12 cellular contexts compared by ENCODE assay signal in genomic region chr12:92470608-92471021, GRCh38.
DNase-seq lines count a peak whose midpoint lies in the region; ATAC-seq, FAIRE-seq and TF ChIP-seq lines count a peak whose summit lies in the region.
"Had no signal": no experiment of that assay in that cellular context is flagged by ENCODE, and none has a peak within 500 bp of the region (broad histone marks: within the 10 kb centered on the region; RNA-seq: fewer than 3 reads in every experiment).

No MANE protein-coding gene starts in this region.

- H4K20me1 ChIP-seq in HepG2 (ENCODE audit: insufficient read depth, low read length) = no peaks in the 10 kb centered on the region

- in situ Hi-C loops in HepG2 (cut with HindIII; ENCODE audit: extremely low pct_ligation_motif_present, low pct_unique_long_range_greater_than_20kb) = no loop called here

- H3K9me3 Mint-ChIP-seq in activated naive CD8-positive, alpha-beta T cell (ENCODE audit: low read depth) = no peaks in the 10 kb centered on the region

- H3K79me2 ChIP-seq in HepG2 (ENCODE audit: insufficient read depth, low read length) = no peaks in the 10 kb centered on the region

- H3K9ac ChIP-seq in HepG2 (ENCODE audit: insufficient read depth, low read depth, low read length) = no peak overlapping the region

- H3K4me3 ChIP-seq in A549 (no peak overlapping the region), HepG2 (replicated peaks in 1 of 3; ENCODE audit: insufficient read depth in 1 of 3, low read depth in 2 of 3, low read length in 3 of 3) (no peak overlapping the region)
- H3K4me3 ChIP-seq in effector memory CD4-positive, alpha-beta T cell (ENCODE audit: insufficient read depth, low read depth, low read length, poor library complexity, severe bottlenecking) = no peak overlapping the region

- H3K4me2 ChIP-seq in A549 (0 out of 3 replicates have a peak overlapping the region, but pooled peaks have one; percentile 21), HepG2 (ENCODE audit: low read depth, low read length) (no peak overlapping the region)

- H3K27ac Mint-ChIP-seq in activated naive CD8-positive, alpha-beta T cell = peak overlapping the region; percentile 93

- CTCF ChIA-PET in A549 (lab: Yijun Ruan, JAX) = no interaction called here
- CTCF ChIA-PET in HepG2 (lab: Yijun Ruan, JAX; ENCODE audit: low intra/inter-chr PET ratio, low total read pairs) = no interaction called here

- TF ChIP-seq RAD21 in A549 (conservative IDR thresholded peaks at IDR 0.05 in 1 of 2, IDR thresholded peaks at IDR 0.05 in 1 of 2) (no peak), HepG2 (CRISPR knock-in tag; IDR thresholded peaks at IDR 0.05) (no peak)

- ATAC-seq in A549 = no peak
- peak; percentile 23 for ATAC-seq in GM18861 (IDR thresholded peaks at IDR 0.05; ENCODE audit: unreplicated experiment)
- ATAC-seq in HG02938 (IDR thresholded peaks at IDR 0.05; ENCODE audit: unreplicated experiment) = peak; percentile 30
- no peak for ATAC-seq in HepG2
- ATAC-seq in GM18873 (IDR thresholded peaks at IDR 0.05; ENCODE audit: low FRiP score, unreplicated experiment) = no peak
- no peak for ATAC-seq in GM19455 (IDR thresholded peaks at IDR 0.05; ENCODE audit: unreplicated experiment)
- ATAC-seq: SK-N-SH treated with all-trans-retinoic acid at 6 μM for 48 hours had no signal

- H3K4me1 Mint-ChIP-seq in activated naive CD8-positive, alpha-beta T cell (ENCODE audit: low read depth) = peaks cover 43% of the 10 kb centered on the region

- no peaks in the 10 kb centered on the region for H3K36me3 ChIP-seq in effector memory CD4-positive, alpha-beta T cell (ENCODE audit: control insufficient read depth, insufficient read depth, low read length)
- no peaks in the 10 kb centered on the region for H3K36me3 ChIP-seq in HepG2 (replicated peaks in 1 of 2; ENCODE audit: control insufficient read depth in 1 of 2, insufficient read depth in 2 of 2, low read length in 2 of 2)

- POLR2A ChIA-PET in A549 (lab: Yijun Ruan, JAX) = interaction anchor here (1.2 kb wide), 1 partner anchor 325 kb away, joined by 4 read pairs; the partner anchor contains the start of gene BTG1
- POLR2A ChIA-PET in HepG2 (lab: Yijun Ruan, JAX) = no interaction called here

- no peaks in the 10 kb centered on the region for H3K36me3 Mint-ChIP-seq in activated naive CD8-positive, alpha-beta T cell

- H3K9me3 ChIP-seq in A549 = no peaks in the 10 kb centered on the region
- H3K9me3 ChIP-seq in effector memory CD4-positive, alpha-beta T cell (ENCODE audit: control insufficient read depth, low read length) = no peaks in the 10 kb centered on the region
- no peaks in the 10 kb centered on the region for H3K9me3 ChIP-seq in HepG2 (ENCODE audit: low read length)

- H3K4me3 Mint-ChIP-seq in activated naive CD8-positive, alpha-beta T cell = peak overlapping the region; percentile 71

- no peak for TF ChIP-seq EP300 in A549 (IDR thresholded peaks at IDR 0.05)
- no peak for TF ChIP-seq EP300 in HepG2 (IDR thresholded peaks at IDR 0.05; ENCODE audit: low read depth in 2 of 2, low read length in 2 of 2)
- no peak for TF ChIP-seq EP300 in HepG2 (CRISPR knock-in tag; IDR thresholded peaks at IDR 0.05; ENCODE audit: borderline replicate concordance)

- WGBS in A549 (ENCODE audit: missing lambda C conversion rate) = 29% methylated on average over 4 of the region's 4 CpGs
- WGBS in HepG2 (ENCODE audit: low lambda C conversion rate) = 3% methylated on average over 4 of the region's 4 CpGs

- DNase-seq in A549 (ENCODE audit: low read depth in 1 of 2, low spot score in 1 of 2) (no peak), HepG2 (ENCODE audit: low spot score) (no peak)
- DNase-seq in effector memory CD4-positive, alpha-beta T cell = no peak
- DNase-seq: activated effector memory CD4-positive, alpha-beta T cell treated with anti-CD3 and anti-CD28 coated beads, Interleukin-2, amount 50 U/mL, for 16 hours; NCI-H2081 treated with DMSO at 0.1 percent for 48 hours had no signal

- no peaks in the 10 kb centered on the region for H3K27me3 Mint-ChIP-seq in activated naive CD8-positive, alpha-beta T cell

- no peak for TF ChIP-seq CTCF in A549 (IDR thresholded peaks at IDR 0.05)
- no peak for TF ChIP-seq CTCF in HepG2 (CRISPR knock-in tag; IDR thresholded peaks at IDR 0.05)

- H3K27me3 ChIP-seq in effector memory CD4-positive, alpha-beta T cell (replicated peaks; ENCODE audit: control insufficient read depth, insufficient read depth, low read length, poor library complexity, severe bottlenecking) = no peaks in the 10 kb centered on the region
- no peaks in the 10 kb centered on the region for H3K27me3 ChIP-seq in HepG2 (ENCODE audit: control insufficient read depth in 1 of 2, insufficient read depth in 2 of 2, low read length in 2 of 2)

- no TSS peak for BruUV-seq in HepG2 (replicated peaks; lab: Mats Ljungman, UMichigan)

- H3K27ac ChIP-seq in A549 = no peak overlapping the region
- H3K27ac ChIP-seq in effector memory CD4-positive, alpha-beta T cell (ENCODE audit: insufficient read depth, low read length, poor library complexity, severe bottlenecking) = no peak overlapping the region
- no peak overlapping the region for H3K27ac ChIP-seq in HepG2 (ENCODE audit: extremely low read length, insufficient read depth, low read length)
- H3K27ac ChIP-seq: HL-60 had no signal

- no peak for FAIRE-seq in A549 (lab: Jason Lieb, UNC)
- no peak for FAIRE-seq in HepG2 (lab: Jason Lieb, UNC)

- TF ChIP-seq POLR2A in A549 (IDR thresholded peaks at IDR 0.05; ENCODE audit: low read length) (no peak), HepG2 (IDR thresholded peaks at IDR 0.05; ENCODE audit: insufficient read depth in 1 of 2, low read depth in 2 of 2, low read length in 2 of 2) (no peak)

- H3K4me1 ChIP-seq in A549 = peaks cover 23% of the 10 kb centered on the region
- H3K4me1 ChIP-seq in effector memory CD4-positive, alpha-beta T cell (ENCODE audit: control insufficient read depth, insufficient read depth, low read length, poor library complexity, severe bottlenecking) = peaks cover 2% of the 10 kb centered on the region
- H3K4me1 ChIP-seq in HepG2 (ENCODE audit: insufficient read depth, low read length) = no peaks in the 10 kb centered on the region

- H2AFZ ChIP-seq in HepG2 (ENCODE audit: low read length) = no peak overlapping the region

- intact Hi-C loops in HepG2 (cut with micrococcal nuclease; ENCODE audit: unreplicated experiment) = no loop called here

TF ChIP-seq in A549, 52 proteins besides CTCF, POLR2A, EP300 and RAD21:
- TF ChIP-seq E2F6 (IDR thresholded peaks at IDR 0.05; ENCODE audit: borderline replicate concordance, low read depth) (no peak), MAFK (IDR thresholded peaks at IDR 0.05; ENCODE audit: partially characterized antibody) (no peak), NR3C1 (IDR thresholded peaks at IDR 0.05) (no peak), MAX (IDR thresholded peaks at IDR 0.05) (no peak)

TF ChIP-seq in HepG2, 621 proteins besides CTCF, POLR2A, EP300 and RAD21 (continues in another document):
- TF ChIP-seq SAP130 (CRISPR knock-in tag; IDR thresholded peaks at IDR 0.05; ENCODE audit: low read depth) = no peak
- no peak for TF ChIP-seq MNT (IDR thresholded peaks at IDR 0.05)
- TF ChIP-seq ZBTB42 (CRISPR knock-in tag; IDR thresholded peaks at IDR 0.05) = no peak
- TF ChIP-seq ZNF142 (CRISPR knock-in tag; IDR thresholded peaks at IDR 0.05) = no peak

Comparison
In these comparisons a context has a peak if more than half of its experiments do, and no peak if none do; other contexts are left out.
1. ATAC-seq: peak in GM18861 (single experiment) and HG02938 (single experiment); none in A549 (0 of 2), HepG2 (single experiment), GM18873 (single experiment) and GM19455 (single experiment).